1 cellular context compared by ENCODE assay signal in the genomic region with DNA sequence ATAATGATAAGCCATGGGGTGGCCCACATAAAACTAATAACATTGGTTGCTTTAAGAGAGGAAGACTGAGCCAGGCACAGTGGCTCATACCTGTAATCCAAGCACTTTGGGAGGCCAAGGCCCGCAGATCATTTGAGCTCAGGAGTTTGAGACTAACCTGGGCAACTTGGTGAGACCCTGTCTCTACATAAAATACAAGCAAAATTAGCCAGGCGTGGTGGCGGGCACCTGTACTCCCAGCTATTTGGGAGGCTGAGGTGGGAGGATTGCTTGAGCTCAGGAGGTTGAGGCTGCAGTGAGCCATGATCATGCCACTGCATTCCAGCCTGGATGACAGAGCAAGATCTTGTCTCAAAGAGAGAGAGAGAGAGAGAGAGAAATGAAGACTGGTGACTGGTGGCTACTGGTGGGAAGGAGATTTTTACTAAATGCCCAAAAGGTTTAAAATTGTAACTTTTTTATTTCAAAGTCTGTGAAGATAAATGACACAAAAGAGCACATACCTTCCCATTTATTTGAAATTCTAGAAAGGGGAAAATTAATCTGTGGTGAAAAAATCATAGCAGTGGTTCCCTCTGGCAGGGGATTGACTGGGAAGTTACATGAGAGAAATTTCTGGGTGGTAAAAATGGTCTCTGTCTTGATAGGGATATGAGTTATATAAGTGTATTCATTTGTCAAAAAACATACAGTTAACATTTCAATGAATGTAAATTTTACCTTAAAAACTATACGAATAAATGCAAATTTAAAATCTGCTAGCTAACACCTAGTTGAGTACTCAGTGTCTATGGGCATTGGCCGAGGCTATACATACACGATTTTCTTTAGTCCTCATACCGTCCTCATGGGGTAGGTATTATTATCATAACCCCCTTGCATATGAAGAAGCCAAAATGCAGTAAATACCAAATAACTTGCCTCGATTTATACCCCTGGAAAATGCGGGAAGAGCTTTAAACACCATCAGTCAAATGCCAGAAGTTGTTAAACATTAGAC.
TF ChIP-seq lines count a peak whose summit lies in the region.

No MANE protein-coding gene starts in this region.

TF ChIP-seq in K562, 482 proteins besides CTCF, POLR2A, EP300 and RAD21 (continued from another document and continues in another):
- TF ChIP-seq, protein P1, sequence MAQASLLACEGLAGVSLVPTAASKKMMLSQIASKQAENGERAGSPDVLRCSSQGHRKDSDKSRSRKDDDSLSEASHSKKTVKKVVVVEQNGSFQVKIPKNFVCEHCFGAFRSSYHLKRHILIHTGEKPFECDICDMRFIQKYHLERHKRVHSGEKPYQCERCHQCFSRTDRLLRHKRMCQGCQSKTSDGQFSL (CRISPR knock-in tag; IDR thresholded peaks at IDR 0.05): no peak
- TF ChIP-seq, protein P1 (tag; IDR thresholded peaks at IDR 0.05): 0 out of 4 replicates have a peak, but pooled peaks of 1 of the 2 experiments have one; percentile 44
- TF ChIP-seq HEY1 (CRISPR knock-in tag; IDR thresholded peaks at IDR 0.05; ENCODE audit: borderline replicate concordance) (peak; percentile 55; the same call in 1 of the 2 replicates), TBL1XR1 (IDR thresholded peaks at IDR 0.05; ENCODE audit: low read length in 2 of 2) (0 out of 4 replicates have a peak, but pooled peaks of 1 of the 2 experiments have one; percentile 42), ETV5 (CRISPR knock-in tag; IDR thresholded peaks at IDR 0.05; ENCODE audit: low read depth) (no peak), SMAD1 (IDR thresholded peaks at IDR 0.05; ENCODE audit: low read depth, low read length, partially characterized antibody) (no peak), XRCC5 (IDR thresholded peaks at IDR 0.05; ENCODE audit: low read depth, low read length) (no peak), HDAC8 (tag; IDR thresholded peaks at IDR 0.05) (no peak), PYGO2 (tag; IDR thresholded peaks at IDR 0.05) (peak; percentile 83; the same call in 1 of the 2 replicates), NR2C1 (IDR thresholded peaks at IDR 0.05) (no peak), NR2C1 (tag; IDR thresholded peaks at IDR 0.05) (no peak), ZNF384 (IDR thresholded peaks at IDR 0.05; ENCODE audit: low read depth, low read length) (no peak), RBM25 (IDR thresholded peaks at IDR 0.05; ENCODE audit: low read depth, low read length, severe bottlenecking) (no peak), ZFP30 (CRISPR knock-in tag; IDR thresholded peaks at IDR 0.05; ENCODE audit: borderline replicate concordance) (peak; percentile 51; the same call in 1 of the 2 replicates), ZNF778 (CRISPR knock-in tag; IDR thresholded peaks at IDR 0.05) (no peak), ELF4 (CRISPR knock-in tag; IDR thresholded peaks at IDR 0.05) (peak; percentile 97), ZNF184 (CRISPR knock-in tag; IDR thresholded peaks at IDR 0.05) (no peak), BACH1 (tag; IDR thresholded peaks at IDR 0.05) (no peak), SNRNP70 (optimal IDR thresholded peaks at IDR 0.05; ENCODE audit: low read depth, low read length) (no peak), HIVEP1 (CRISPR knock-in tag; IDR thresholded peaks at IDR 0.05) (peak; percentile 90; the same call in 1 of the 2 replicates), SP2 (IDR thresholded peaks at IDR 0.05; ENCODE audit: extremely low read depth, low read depth, low read length, poor library complexity, severe bottlenecking) (peak; percentile 14), HMG20A (CRISPR knock-in tag; conservative IDR thresholded peaks at IDR 0.05) (peak; percentile 66), ZNF253 (CRISPR knock-in tag; conservative IDR thresholded peaks at IDR 0.05) (0 out of 2 replicates have a peak, but pooled peaks have one; percentile 44), ZNF444 (CRISPR knock-in tag; IDR thresholded peaks at IDR 0.05) (peak; percentile 47; the same call in 1 of the 2 replicates), MBD2 (IDR thresholded peaks at IDR 0.05; ENCODE audit: borderline replicate concordance, low read depth) (no peak), TSC22D4 (tag; IDR thresholded peaks at IDR 0.05) (no peak), HNRNPK (IDR thresholded peaks at IDR 0.05; ENCODE audit: low read depth, low read length, poor library complexity, severe bottlenecking) (no peak), BRF1 (IDR thresholded peaks at IDR 0.05; ENCODE audit: borderline replicate concordance, extremely low read depth, insufficient read length) (no peak), HDAC1 (IDR thresholded peaks at IDR 0.05) (no peak), CEBPB (tag; IDR thresholded peaks at IDR 0.05) (no peak), CBX8 (IDR thresholded peaks at IDR 0.05; ENCODE audit: borderline replicate concordance, extremely low read depth, low read depth, low read length, poor library complexity, severe bottlenecking) (no peak), ZZZ3 (IDR thresholded peaks at IDR 0.05) (no peak), MEF2A (IDR thresholded peaks at IDR 0.05; ENCODE audit: control insufficient read depth, low read depth, low read length) (no peak)
- TF ChIP-seq, protein P2, sequence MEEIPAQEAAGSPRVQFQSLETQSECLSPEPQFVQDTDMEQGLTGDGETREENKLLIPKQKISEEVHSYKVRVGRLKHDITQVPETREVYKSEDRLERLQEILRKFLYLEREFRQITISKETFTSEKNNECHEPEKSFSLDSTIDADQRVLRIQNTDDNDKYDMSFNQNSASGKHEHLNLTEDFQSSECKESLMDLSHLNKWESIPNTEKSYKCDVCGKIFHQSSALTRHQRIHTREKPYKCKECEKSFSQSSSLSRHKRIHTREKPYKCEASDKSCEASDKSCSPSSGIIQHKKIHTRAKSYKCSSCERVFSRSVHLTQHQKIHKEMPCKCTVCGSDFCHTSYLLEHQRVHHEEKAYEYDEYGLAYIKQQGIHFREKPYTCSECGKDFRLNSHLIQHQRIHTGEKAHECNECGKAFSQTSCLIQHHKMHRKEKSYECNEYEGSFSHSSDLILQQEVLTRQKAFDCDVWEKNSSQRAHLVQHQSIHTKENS (CRISPR knock-in tag; IDR thresholded peaks at IDR 0.05): no peak
- TF ChIP-seq, protein P3, sequence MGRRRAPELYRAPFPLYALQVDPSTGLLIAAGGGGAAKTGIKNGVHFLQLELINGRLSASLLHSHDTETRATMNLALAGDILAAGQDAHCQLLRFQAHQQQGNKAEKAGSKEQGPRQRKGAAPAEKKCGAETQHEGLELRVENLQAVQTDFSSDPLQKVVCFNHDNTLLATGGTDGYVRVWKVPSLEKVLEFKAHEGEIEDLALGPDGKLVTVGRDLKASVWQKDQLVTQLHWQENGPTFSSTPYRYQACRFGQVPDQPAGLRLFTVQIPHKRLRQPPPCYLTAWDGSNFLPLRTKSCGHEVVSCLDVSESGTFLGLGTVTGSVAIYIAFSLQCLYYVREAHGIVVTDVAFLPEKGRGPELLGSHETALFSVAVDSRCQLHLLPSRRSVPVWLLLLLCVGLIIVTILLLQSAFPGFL (CRISPR knock-in tag; IDR thresholded peaks at IDR 0.05): no peak
- TF ChIP-seq, protein P4, sequence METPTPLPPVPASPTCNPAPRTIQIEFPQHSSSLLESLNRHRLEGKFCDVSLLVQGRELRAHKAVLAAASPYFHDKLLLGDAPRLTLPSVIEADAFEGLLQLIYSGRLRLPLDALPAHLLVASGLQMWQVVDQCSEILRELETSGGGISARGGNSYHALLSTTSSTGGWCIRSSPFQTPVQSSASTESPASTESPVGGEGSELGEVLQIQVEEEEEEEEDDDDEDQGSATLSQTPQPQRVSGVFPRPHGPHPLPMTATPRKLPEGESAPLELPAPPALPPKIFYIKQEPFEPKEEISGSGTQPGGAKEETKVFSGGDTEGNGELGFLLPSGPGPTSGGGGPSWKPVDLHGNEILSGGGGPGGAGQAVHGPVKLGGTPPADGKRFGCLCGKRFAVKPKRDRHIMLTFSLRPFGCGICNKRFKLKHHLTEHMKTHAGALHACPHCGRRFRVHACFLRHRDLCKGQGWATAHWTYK (CRISPR knock-in tag; IDR thresholded peaks at IDR 0.05): peak; percentile 91
- TF ChIP-seq, protein P5, sequence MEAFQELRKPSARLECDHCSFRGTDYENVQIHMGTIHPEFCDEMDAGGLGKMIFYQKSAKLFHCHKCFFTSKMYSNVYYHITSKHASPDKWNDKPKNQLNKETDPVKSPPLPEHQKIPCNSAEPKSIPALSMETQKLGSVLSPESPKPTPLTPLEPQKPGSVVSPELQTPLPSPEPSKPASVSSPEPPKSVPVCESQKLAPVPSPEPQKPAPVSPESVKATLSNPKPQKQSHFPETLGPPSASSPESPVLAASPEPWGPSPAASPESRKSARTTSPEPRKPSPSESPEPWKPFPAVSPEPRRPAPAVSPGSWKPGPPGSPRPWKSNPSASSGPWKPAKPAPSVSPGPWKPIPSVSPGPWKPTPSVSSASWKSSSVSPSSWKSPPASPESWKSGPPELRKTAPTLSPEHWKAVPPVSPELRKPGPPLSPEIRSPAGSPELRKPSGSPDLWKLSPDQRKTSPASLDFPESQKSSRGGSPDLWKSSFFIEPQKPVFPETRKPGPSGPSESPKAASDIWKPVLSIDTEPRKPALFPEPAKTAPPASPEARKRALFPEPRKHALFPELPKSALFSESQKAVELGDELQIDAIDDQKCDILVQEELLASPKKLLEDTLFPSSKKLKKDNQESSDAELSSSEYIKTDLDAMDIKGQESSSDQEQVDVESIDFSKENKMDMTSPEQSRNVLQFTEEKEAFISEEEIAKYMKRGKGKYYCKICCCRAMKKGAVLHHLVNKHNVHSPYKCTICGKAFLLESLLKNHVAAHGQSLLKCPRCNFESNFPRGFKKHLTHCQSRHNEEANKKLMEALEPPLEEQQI (IDR thresholded peaks at IDR 0.05): no peak
- TF ChIP-seq, protein P6, sequence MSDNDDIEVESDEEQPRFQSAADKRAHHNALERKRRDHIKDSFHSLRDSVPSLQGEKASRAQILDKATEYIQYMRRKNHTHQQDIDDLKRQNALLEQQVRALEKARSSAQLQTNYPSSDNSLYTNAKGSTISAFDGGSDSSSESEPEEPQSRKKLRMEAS (CRISPR knock-in tag; IDR thresholded peaks at IDR 0.05): no peak
- TF ChIP-seq, protein P7, sequence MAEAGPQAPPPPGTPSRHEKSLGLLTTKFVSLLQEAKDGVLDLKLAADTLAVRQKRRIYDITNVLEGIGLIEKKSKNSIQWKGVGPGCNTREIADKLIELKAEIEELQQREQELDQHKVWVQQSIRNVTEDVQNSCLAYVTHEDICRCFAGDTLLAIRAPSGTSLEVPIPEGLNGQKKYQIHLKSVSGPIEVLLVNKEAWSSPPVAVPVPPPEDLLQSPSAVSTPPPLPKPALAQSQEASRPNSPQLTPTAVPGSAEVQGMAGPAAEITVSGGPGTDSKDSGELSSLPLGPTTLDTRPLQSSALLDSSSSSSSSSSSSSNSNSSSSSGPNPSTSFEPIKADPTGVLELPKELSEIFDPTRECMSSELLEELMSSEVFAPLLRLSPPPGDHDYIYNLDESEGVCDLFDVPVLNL (CRISPR knock-in tag; IDR thresholded peaks at IDR 0.05; ENCODE audit: low read depth): no peak
- TF ChIP-seq, protein P8, sequence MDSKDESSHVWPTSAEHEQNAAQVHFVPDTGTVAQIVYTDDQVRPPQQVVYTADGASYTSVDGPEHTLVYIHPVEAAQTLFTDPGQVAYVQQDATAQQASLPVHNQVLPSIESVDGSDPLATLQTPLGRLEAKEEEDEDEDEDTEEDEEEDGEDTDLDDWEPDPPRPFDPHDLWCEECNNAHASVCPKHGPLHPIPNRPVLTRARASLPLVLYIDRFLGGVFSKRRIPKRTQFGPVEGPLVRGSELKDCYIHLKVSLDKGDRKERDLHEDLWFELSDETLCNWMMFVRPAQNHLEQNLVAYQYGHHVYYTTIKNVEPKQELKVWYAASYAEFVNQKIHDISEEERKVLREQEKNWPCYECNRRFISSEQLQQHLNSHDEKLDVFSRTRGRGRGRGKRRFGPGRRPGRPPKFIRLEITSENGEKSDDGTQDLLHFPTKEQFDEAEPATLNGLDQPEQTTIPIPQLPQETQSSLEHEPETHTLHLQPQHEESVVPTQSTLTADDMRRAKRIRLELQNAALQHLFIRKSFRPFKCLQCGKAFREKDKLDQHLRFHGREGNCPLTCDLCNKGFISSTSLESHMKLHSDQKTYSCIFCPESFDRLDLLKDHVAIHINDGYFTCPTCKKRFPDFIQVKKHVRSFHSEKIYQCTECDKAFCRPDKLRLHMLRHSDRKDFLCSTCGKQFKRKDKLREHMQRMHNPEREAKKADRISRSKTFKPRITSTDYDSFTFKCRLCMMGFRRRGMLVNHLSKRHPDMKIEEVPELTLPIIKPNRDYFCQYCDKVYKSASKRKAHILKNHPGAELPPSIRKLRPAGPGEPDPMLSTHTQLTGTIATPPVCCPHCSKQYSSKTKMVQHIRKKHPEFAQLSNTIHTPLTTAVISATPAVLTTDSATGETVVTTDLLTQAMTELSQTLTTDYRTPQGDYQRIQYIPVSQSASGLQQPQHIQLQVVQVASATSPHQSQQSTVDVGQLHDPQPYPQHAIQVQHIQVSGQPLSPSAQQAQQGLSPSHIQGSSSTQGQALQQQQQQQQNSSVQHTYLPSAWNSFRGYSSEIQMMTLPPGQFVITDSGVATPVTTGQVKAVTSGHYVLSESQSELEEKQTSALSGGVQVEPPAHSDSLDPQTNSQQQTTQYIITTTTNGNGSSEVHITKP (IDR thresholded peaks at IDR 0.05; ENCODE audit: partially characterized antibody): no peak
- TF ChIP-seq, protein P9, sequence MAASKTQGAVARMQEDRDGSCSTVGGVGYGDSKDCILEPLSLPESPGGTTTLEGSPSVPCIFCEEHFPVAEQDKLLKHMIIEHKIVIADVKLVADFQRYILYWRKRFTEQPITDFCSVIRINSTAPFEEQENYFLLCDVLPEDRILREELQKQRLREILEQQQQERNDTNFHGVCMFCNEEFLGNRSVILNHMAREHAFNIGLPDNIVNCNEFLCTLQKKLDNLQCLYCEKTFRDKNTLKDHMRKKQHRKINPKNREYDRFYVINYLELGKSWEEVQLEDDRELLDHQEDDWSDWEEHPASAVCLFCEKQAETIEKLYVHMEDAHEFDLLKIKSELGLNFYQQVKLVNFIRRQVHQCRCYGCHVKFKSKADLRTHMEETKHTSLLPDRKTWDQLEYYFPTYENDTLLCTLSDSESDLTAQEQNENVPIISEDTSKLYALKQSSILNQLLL (CRISPR knock-in tag; IDR thresholded peaks at IDR 0.05; ENCODE audit: borderline replicate concordance): peak; percentile 41; the same call in 1 of the 2 replicates
- TF ChIP-seq, protein P10, sequence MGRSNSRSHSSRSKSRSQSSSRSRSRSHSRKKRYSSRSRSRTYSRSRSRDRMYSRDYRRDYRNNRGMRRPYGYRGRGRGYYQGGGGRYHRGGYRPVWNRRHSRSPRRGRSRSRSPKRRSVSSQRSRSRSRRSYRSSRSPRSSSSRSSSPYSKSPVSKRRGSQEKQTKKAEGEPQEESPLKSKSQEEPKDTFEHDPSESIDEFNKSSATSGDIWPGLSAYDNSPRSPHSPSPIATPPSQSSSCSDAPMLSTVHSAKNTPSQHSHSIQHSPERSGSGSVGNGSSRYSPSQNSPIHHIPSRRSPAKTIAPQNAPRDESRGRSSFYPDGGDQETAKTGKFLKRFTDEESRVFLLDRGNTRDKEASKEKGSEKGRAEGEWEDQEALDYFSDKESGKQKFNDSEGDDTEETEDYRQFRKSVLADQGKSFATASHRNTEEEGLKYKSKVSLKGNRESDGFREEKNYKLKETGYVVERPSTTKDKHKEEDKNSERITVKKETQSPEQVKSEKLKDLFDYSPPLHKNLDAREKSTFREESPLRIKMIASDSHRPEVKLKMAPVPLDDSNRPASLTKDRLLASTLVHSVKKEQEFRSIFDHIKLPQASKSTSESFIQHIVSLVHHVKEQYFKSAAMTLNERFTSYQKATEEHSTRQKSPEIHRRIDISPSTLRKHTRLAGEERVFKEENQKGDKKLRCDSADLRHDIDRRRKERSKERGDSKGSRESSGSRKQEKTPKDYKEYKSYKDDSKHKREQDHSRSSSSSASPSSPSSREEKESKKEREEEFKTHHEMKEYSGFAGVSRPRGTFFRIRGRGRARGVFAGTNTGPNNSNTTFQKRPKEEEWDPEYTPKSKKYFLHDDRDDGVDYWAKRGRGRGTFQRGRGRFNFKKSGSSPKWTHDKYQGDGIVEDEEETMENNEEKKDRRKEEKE (IDR thresholded peaks at IDR 0.05; ENCODE audit: borderline replicate concordance in 1 of 2, control insufficient read depth in 1 of 2, low read depth in 2 of 2, low read length in 1 of 2): no peak
